ENCODE assay signal across 28 cellular contexts in genomic region chr9:105865315-105865714, GRCh38.
"Had no signal": no experiment of that assay in that cellular context is flagged by ENCODE, and none has a peak within 500 bp of the region (broad histone marks: within the 10 kb centered on the region; RNA-seq: fewer than 3 reads in every experiment).

No MANE protein-coding gene starts in this region.

- H3K27me3 ChIP-seq: colonic mucosa, esophagus squamous epithelium, left lung, right atrium auricular region, testis, tibial artery, upper lobe of left lung had no signal

- H3K27ac Mint-ChIP-seq: dendritic cell treated with granulocyte-macrophage colony-stimulating factor and Interleukin-4, amounts not matched to agents 40 ng/mL and 50 ng/mL, for 4 days; immature natural killer cell; memory B cell; naive B cell; natural killer cell treated with Interleukin-12 subunit alpha and Interleukin-12 subunit beta and Interleukin-15 and Interleukin-18, amount 100 ng/mL, for 72 hours had no signal

- H3K9me3 Mint-ChIP-seq: central memory CD8-positive, alpha-beta T cell; dendritic cell treated with granulocyte-macrophage colony-stimulating factor and Interleukin-4, amounts not matched to agents 40 ng/mL and 50 ng/mL, for 4 days; immature natural killer cell; natural killer cell treated with Interleukin-12 subunit alpha and Interleukin-12 subunit beta and Interleukin-15 and Interleukin-18, amount 100 ng/mL, for 72 hours had no signal

- H3K4me3 ChIP-seq: colonic mucosa, esophagus squamous epithelium, left lung, lower lobe of right lung, prostate gland, right atrium auricular region, smooth muscle cell, testis, tibial artery, upper lobe of left lung had no signal

- H3K4me2 ChIP-seq: smooth muscle cell had no signal

- H3K36me3 ChIP-seq: colonic mucosa, esophagus squamous epithelium, left lung, lower lobe of right lung, prostate gland, right atrium auricular region, tibial artery, upper lobe of left lung had no signal

- DNase-seq: colonic mucosa; effector memory CD4-positive, alpha-beta T cell; esophagus squamous epithelium; foreskin melanocyte; hypothalamus; immature natural killer cell; left lung; lower lobe of right lung; naive B cell; nucleus accumbens; stimulated activated CD4-positive, alpha-beta T cell treated with anti-CD3 and anti-CD28 coated beads, Interleukin-12 subunit alpha, Interleukin-12 subunit beta, amount 100 ng/mL, for 4 hours; stimulated activated CD4-positive, alpha-beta T cell treated with anti-CD3 and anti-CD28 coated beads, Interleukin-1b, Interleukin-23, amount 100 ng/mL, for 48 hours; stimulated activated CD4-positive, alpha-beta T cell treated with anti-CD3 and anti-CD28 coated beads, Interleukin-4, amount 100 ng/mL, for 1 hour; stimulated activated CD8-positive, alpha-beta memory T cell treated with anti-CD3 and anti-CD28 coated beads, Interleukin-4, amount 100 ng/mL, for 48 hours; stimulated activated naive CD4-positive, alpha-beta T cell; substantia nigra; testis; tibial artery; upper lobe of left lung had no signal

- H3K27me3 Mint-ChIP-seq: central memory CD8-positive, alpha-beta T cell; dendritic cell treated with granulocyte-macrophage colony-stimulating factor and Interleukin-4, amounts not matched to agents 40 ng/mL and 50 ng/mL, for 4 days; memory B cell; naive B cell had no signal

- H3K27ac ChIP-seq: colonic mucosa, esophagus squamous epithelium, left lung, lower lobe of right lung, prostate gland, right atrium auricular region, testis, tibial artery, upper lobe of left lung had no signal

- H3K4me3 Mint-ChIP-seq: central memory CD8-positive, alpha-beta T cell; dendritic cell treated with granulocyte-macrophage colony-stimulating factor and Interleukin-4, amounts not matched to agents 40 ng/mL and 50 ng/mL, for 4 days; immature natural killer cell; memory B cell; naive B cell; natural killer cell treated with Interleukin-12 subunit alpha and Interleukin-12 subunit beta and Interleukin-15 and Interleukin-18, amount 100 ng/mL, for 72 hours; neural crest cell had no signal

- H3K9me3 ChIP-seq: colonic mucosa, esophagus squamous epithelium, left lung, lower lobe of right lung, prostate gland, right atrium auricular region, testis, tibial artery, upper lobe of left lung had no signal

- H3K36me3 Mint-ChIP-seq: immature natural killer cell; memory B cell; naive B cell; natural killer cell treated with Interleukin-12 subunit alpha and Interleukin-12 subunit beta and Interleukin-15 and Interleukin-18, amount 100 ng/mL, for 72 hours had no signal

- ATAC-seq: left lung, lower lobe of right lung, sciatic nerve had no signal

- H3K4me1 ChIP-seq: colonic mucosa, esophagus squamous epithelium, left lung, lower lobe of right lung, prostate gland, right atrium auricular region, testis, tibial artery, upper lobe of left lung had no signal

- H3K4me1 Mint-ChIP-seq: central memory CD8-positive, alpha-beta T cell; immature natural killer cell; memory B cell; naive B cell; neural crest cell had no signal
